ENCODE assay signal across 17 cellular contexts in genomic region chr6:82645536-82646230, GRCh38.
DNase-seq lines count a peak whose midpoint lies in the region; ATAC-seq and TF ChIP-seq lines count a peak whose summit lies in the region.
"Had no signal": no experiment of that assay in that cellular context is flagged by ENCODE, and none has a peak within 500 bp of the region (broad histone marks: within the 10 kb centered on the region; RNA-seq: fewer than 3 reads in every experiment).

No MANE protein-coding gene starts in this region.

- intact Hi-C loops in heart right ventricle (cut with DNase I) (loop anchor here in 1 of 10 donors (10.0 kb wide), 1 partner anchor 301 kb away; no protein-coding TSS in a partner anchor), Right ventricle myocardium inferior (cut with DNase I) (no loop called here), Panc1 (cut with micrococcal nuclease; ENCODE audit: unreplicated experiment) (no loop called here)

- H3K27me3 ChIP-seq in heart right ventricle (no peaks in the 10 kb centered on the region), Panc1 (ENCODE audit: control insufficient read depth, insufficient read depth, low read length) (no peaks in the 10 kb centered on the region)

- in situ Hi-C loops in Panc1 (cut with HindIII; ENCODE audit: low pct_unique_long_range_greater_than_20kb, low sequenced_read_pairs): no loop called here

- POLR2A ChIA-PET in Panc1 (lab: Charles Lee): no interaction called here

- H3K4me1 ChIP-seq in heart right ventricle (peaks cover 0 to 12% (median 0%) of the 10 kb centered on the region in 9 donors), Panc1 (ENCODE audit: control insufficient read depth, insufficient read depth, low read length) (0 out of 2 replicates have a peak, but pooled peaks cover 3% of the 10 kb centered on the region)

- H3K27ac ChIP-seq in heart right ventricle: peak overlapping the region in 5 of 10 donors; percentile 28 to 59 (median 50)
- no peak overlapping the region for H3K27ac ChIP-seq in Panc1 (ENCODE audit: low read length)
- H3K27ac ChIP-seq: C4-2B had no signal

- no peak overlapping the region for H3K4me3 ChIP-seq in heart right ventricle
- no peak overlapping the region for H3K4me3 ChIP-seq in Panc1 (ENCODE audit: low read depth in 2 of 2, low read length in 2 of 2)

- no peak for TF ChIP-seq CTCF in heart right ventricle (IDR thresholded peaks at IDR 0.05)
- TF ChIP-seq CTCF in Panc1 (IDR thresholded peaks at IDR 0.05): no peak

- H3K36me3 ChIP-seq in heart right ventricle: no peaks in the 10 kb centered on the region
- no peaks in the 10 kb centered on the region for H3K36me3 ChIP-seq in Panc1 (ENCODE audit: control insufficient read depth, insufficient read depth, low read length)

- H3K9me3 ChIP-seq in heart right ventricle (peaks cover 0 to 5% (median 0%) of the 10 kb centered on the region in 11 donors), Panc1 (ENCODE audit: control insufficient read depth, insufficient read depth, low read depth, low read length) (no peaks in the 10 kb centered on the region)
- H3K9me3 ChIP-seq: SK-N-SH had no signal

- 54 to 75% methylated on average over 3 of the region's 3 CpGs for WGBS in heart right ventricle, 2 donors

- DNase-seq in heart right ventricle (peak in 1 of 2 donors; percentile 13), Right ventricle myocardium inferior (ENCODE audit: missing footprints) (no peak), NCI-H2029 treated with DMSO at 0.1 percent for 48 hours (lab: John Stamatoyannopoulos, UW) (peak; percentile 98), Panc1 (ENCODE audit: low read depth, low spot score) (peak; percentile 15), SHP77 treated with DMSO at 0.1 percent for 48 hours (lab: John Stamatoyannopoulos, UW) (no peak)
- no peak for DNase-seq in activated effector memory CD4-positive, alpha-beta T cell treated with anti-CD3 and anti-CD28 coated beads, Interleukin-2, amount 50 U/mL, for 16 hours
- DNase-seq: Calu3; CD8-positive, alpha-beta memory T cell; DMS153; MV-4-11; NCI-H187; NCI-H2171 treated with DMSO at 0.1 percent for 48 hours; NCI-H524 treated with DMSO at 0.1 percent for 48 hours; SIG-M5; SK-N-SH had no signal

- ATAC-seq in heart right ventricle: peak in 5 of 8 donors; percentile 74 to 84 (median 82)
- ATAC-seq in Right ventricle myocardium inferior: no peak
- peak; percentile 94 for ATAC-seq in Panc1
- no peak for ATAC-seq in HG02840 (IDR thresholded peaks at IDR 0.05; ENCODE audit: low FRiP score, unreplicated experiment)

- BruUV-seq in Panc1 (replicated peaks; lab: Mats Ljungman, UMichigan): no TSS peak

- CTCF ChIA-PET in Panc1 (lab: Charles Lee): no interaction called here

Comparison
In these comparisons a context has a peak if more than half of its experiments do, and no peak if none do; other contexts are left out.
1. ATAC-seq: peak in heart right ventricle (5 of 8) and Panc1 (single experiment); none in Right ventricle myocardium inferior (single experiment) and HG02840 (single experiment).
2. DNase-seq: peak in NCI-H2029 treated with DMSO at 0.1 percent for 48 hours (single experiment) and Panc1 (single experiment); none in Right ventricle myocardium inferior (single experiment), activated effector memory CD4-positive, alpha-beta T cell treated with anti-CD3 and anti-CD28 coated beads, Interleukin-2, amount 50 U/mL, for 16 hours (single experiment) and SHP77 treated with DMSO at 0.1 percent for 48 hours (single experiment).